Comparison of ENCODE assay signal across 22 cellular contexts in genomic region chr17:50945779-50946222, GRCh38.
DNase-seq lines count a peak whose midpoint lies in the region; ATAC-seq, FAIRE-seq and TF ChIP-seq lines count a peak whose summit lies in the region.
"Had no signal": no experiment of that assay in that cellular context is flagged by ENCODE, and none has a peak within 500 bp of the region (broad histone marks: within the 10 kb centered on the region; RNA-seq: fewer than 3 reads in every experiment).

No MANE protein-coding gene starts in this region.

- ATAC-seq in sciatic nerve = no peak
- ATAC-seq: effector memory CD8-positive, alpha-beta T cell; GM23338; left lobe of liver; SK-N-SH treated with all-trans-retinoic acid at 6 μM for 48 hours had no signal

- intact Hi-C loops in sciatic nerve (cut with DNase I) = loop anchor here (5.0 kb wide), 1 partner anchor 84 kb away; no protein-coding TSS in a partner anchor

- peaks cover 28% of the 10 kb centered on the region for H3K4me1 Mint-ChIP-seq in endodermal cell

- 92 to 100% methylated on average over 3 of the region's 3 CpGs for WGBS in endodermal cell (ENCODE audit: insufficient coverage in 1 of 2, insufficient read length in 1 of 2), 2 experiments

- no peaks in the 10 kb centered on the region for H3K36me3 Mint-ChIP-seq in endodermal cell (ENCODE audit: low read depth)
- H3K36me3 Mint-ChIP-seq: activated naive CD4-positive, alpha-beta T cell treated with anti-CD3 and anti-CD28 coated beads, Interleukin-2, amount 50 U/mL, for 24 hours had no signal

- H3K27me3 Mint-ChIP-seq in endodermal cell (ENCODE audit: insufficient read depth) = peaks cover 20% of the 10 kb centered on the region
- H3K27me3 Mint-ChIP-seq: activated naive CD4-positive, alpha-beta T cell treated with anti-CD3 and anti-CD28 coated beads, Interleukin-2, amount 50 U/mL, for 24 hours; effector memory CD8-positive, alpha-beta T cell had no signal

- no peak overlapping the region for H3K4me3 ChIP-seq in endodermal cell (ENCODE audit: low read length)
- H3K4me3 ChIP-seq: BLaER1 treated with 17β-estradiol and CSF1 and Interleukin-3, amounts not matched to agents 10 nM and 100 nM; uterus had no signal

- H3K27me3 ChIP-seq in endodermal cell (ENCODE audit: control insufficient read depth, insufficient read depth, low read length, poor library complexity, severe bottlenecking) = peaks cover 6% of the 10 kb centered on the region
- H3K27me3 ChIP-seq: BLaER1 treated with 17β-estradiol and CSF1 and Interleukin-3, amounts not matched to agents 10 nM and 100 nM; uterus had no signal

- H3K27ac Mint-ChIP-seq in endodermal cell = no peak overlapping the region
- H3K27ac Mint-ChIP-seq: GM23338 had no signal

- H3K27ac ChIP-seq in endodermal cell (ENCODE audit: low read depth, low read length) = no peak overlapping the region
- H3K27ac ChIP-seq: uterus had no signal

- DNase-seq in activated T-cell treated with anti-CD3 and anti-CD28 coated beads, Interleukin-2, amount 50 U/mL, for 1 hour = peak; percentile 16
- DNase-seq in activated T-cell treated with anti-CD3 and anti-CD28 coated beads for 4 hours (no peak), GM10266 (ENCODE audit: extremely low spot score) (peak; percentile 17), endodermal cell (peak; percentile 50), sciatic nerve (ENCODE audit: low spot score) (peak; percentile 44), frontal cortex (ENCODE audit: low spot score in 2 of 2) (no peak), NCI-H774 (lab: John Stamatoyannopoulos, UW) (no peak), putamen (ENCODE audit: low spot score) (no peak)
- DNase-seq: effector memory CD8-positive, alpha-beta T cell; GDM1; midbrain; NCI-H146; NCI-H2171; NCI-H524 treated with DMSO at 0.1 percent for 48 hours had no signal

- no peak for TF ChIP-seq CTCF in GM10266 (IDR thresholded peaks at IDR 0.05; ENCODE audit: control insufficient read depth, insufficient read depth, low read depth, missing control alignments)
- no peak for TF ChIP-seq CTCF in endodermal cell (conservative IDR thresholded peaks at IDR 0.05)

- peaks cover 17% of the 10 kb centered on the region for H3K4me1 ChIP-seq in endodermal cell (ENCODE audit: control insufficient read depth, insufficient read depth, low read length)

- no peak for FAIRE-seq in frontal cortex (lab: Jason Lieb, UNC)
- FAIRE-seq: astrocyte, GM19239 had no signal

- no peak overlapping the region for H3K9ac ChIP-seq in endodermal cell (ENCODE audit: extremely low read depth, low read length, poor library complexity, severe bottlenecking)

- H3K4me3 Mint-ChIP-seq in endodermal cell = no peak overlapping the region
- H3K4me3 Mint-ChIP-seq: GM23338 had no signal

- H3K9me3 Mint-ChIP-seq in endodermal cell = no peaks in the 10 kb centered on the region
- H3K9me3 Mint-ChIP-seq: activated naive CD4-positive, alpha-beta T cell treated with anti-CD3 and anti-CD28 coated beads, Interleukin-2, amount 50 U/mL, for 24 hours; effector memory CD8-positive, alpha-beta T cell; GM23338 had no signal

- H3K36me3 ChIP-seq in endodermal cell (ENCODE audit: control insufficient read depth, insufficient read depth, low read length) = no peaks in the 10 kb centered on the region
- H3K36me3 ChIP-seq: BLaER1 treated with 17β-estradiol and CSF1 and Interleukin-3, amounts not matched to agents 10 nM and 100 nM; uterus had no signal

- H3K9me3 ChIP-seq in endodermal cell (ENCODE audit: control insufficient read depth, low read length) = no peaks in the 10 kb centered on the region
- H3K9me3 ChIP-seq: BLaER1 treated with 17β-estradiol and CSF1 and Interleukin-3, amounts not matched to agents 10 nM and 100 nM; uterus had no signal

Comparison
In these comparisons a context has a peak if more than half of its experiments do, and no peak if none do; other contexts are left out.
1. DNase-seq: peak in activated T-cell treated with anti-CD3 and anti-CD28 coated beads, Interleukin-2, amount 50 U/mL, for 1 hour (single experiment), GM10266 (single experiment), endodermal cell (single experiment) and sciatic nerve (single experiment); none in activated T-cell treated with anti-CD3 and anti-CD28 coated beads for 4 hours (single experiment), frontal cortex (0 of 2), NCI-H774 (single experiment) and putamen (single experiment).